In the genomic region with DNA sequence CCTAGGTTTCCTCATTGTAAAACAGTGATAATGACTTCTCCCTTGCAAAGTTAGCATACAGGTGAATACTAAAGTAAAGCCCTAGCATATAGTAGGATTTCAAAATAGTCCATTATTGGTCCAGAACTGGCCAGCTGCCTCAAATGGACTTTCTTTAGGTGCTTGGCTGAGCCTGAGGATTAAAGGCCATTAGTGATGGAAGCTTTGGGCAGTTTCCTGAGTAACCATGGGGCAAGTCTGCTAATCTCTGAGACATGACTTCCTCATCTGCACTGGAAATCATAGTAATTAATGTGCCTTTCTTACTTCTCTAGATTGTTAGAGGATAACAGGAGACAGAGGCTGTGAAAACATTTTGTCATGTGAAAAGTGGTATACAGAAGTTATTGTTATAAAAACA, we compare ENCODE assay signal across 19 cellular contexts.
"Had no signal": no experiment of that assay in that cellular context is flagged by ENCODE, and none has a peak within 500 bp of the region (broad histone marks: within the 10 kb centered on the region; RNA-seq: fewer than 3 reads in every experiment).

No MANE protein-coding gene starts in this region.

- DNase-seq: activated CD4-positive, alpha-beta T cell treated with anti-CD3 and anti-CD28 coated beads, Interleukin-2, amount 50 U/mL, for 4 hours; activated CD4-positive, CD25-positive, alpha-beta regulatory T cell treated with anti-CD3 and anti-CD28 coated beads, Interleukin-2, amount 50 U/mL, for 72 hours; activated naive CD4-positive, alpha-beta T cell treated with Interleukin-2 at 50 U/mL for 16 hours; activated naive CD8-positive, alpha-beta T cell treated with anti-CD3 and anti-CD28 coated beads, Interleukin-2, amount 50 U/mL, for 24 hours; activated T-cell treated with anti-CD3 and anti-CD28 coated beads for 4 hours; colonic mucosa; esophagus squamous epithelium; foreskin fibroblast; glutamatergic neuron; hypothalamus; left ventricle myocardium superior; nephron progenitor cell; stimulated activated naive CD8-positive, alpha-beta T cell treated with anti-CD3 and anti-CD28 coated beads, Interleukin-15, Interleukin-2, amounts not matched to agents 100 U/mL and 50 U/mL, for 24 hours; upper lobe of right lung had no signal

- H3K27ac ChIP-seq: colonic mucosa, esophagus squamous epithelium, prostate gland, suprapubic skin, upper lobe of right lung had no signal

- H3K4me3 ChIP-seq: colonic mucosa, esophagus squamous epithelium, prostate gland, suprapubic skin, upper lobe of right lung had no signal

- H3K4me1 Mint-ChIP-seq: activated naive CD8-positive, alpha-beta T cell treated with anti-CD3 and anti-CD28 coated beads, Interleukin-2, amount 50 U/mL, for 24 hours; activated T-helper 17 cell treated with anti-CD3 and anti-CD28 coated beads, Interleukin-2, amount 50 U/mL, for 72 hours had no signal

- H3K36me3 ChIP-seq: colonic mucosa, prostate gland, suprapubic skin, upper lobe of right lung had no signal

- H3K9me3 ChIP-seq: colonic mucosa, esophagus squamous epithelium, prostate gland, suprapubic skin, upper lobe of right lung had no signal

- H3K4me3 Mint-ChIP-seq: activated naive CD8-positive, alpha-beta T cell treated with anti-CD3 and anti-CD28 coated beads, Interleukin-2, amount 50 U/mL, for 24 hours; activated T-helper 17 cell treated with anti-CD3 and anti-CD28 coated beads, Interleukin-2, amount 50 U/mL, for 72 hours; nephron progenitor cell had no signal

- H3K27ac Mint-ChIP-seq: activated naive CD8-positive, alpha-beta T cell treated with anti-CD3 and anti-CD28 coated beads, Interleukin-2, amount 50 U/mL, for 24 hours; activated T-helper 17 cell treated with anti-CD3 and anti-CD28 coated beads, Interleukin-2, amount 50 U/mL, for 72 hours; nephron progenitor cell had no signal

- H3K27me3 ChIP-seq: colonic mucosa, esophagus squamous epithelium, suprapubic skin, upper lobe of right lung had no signal

- H3K4me1 ChIP-seq: colonic mucosa, prostate gland had no signal

- ATAC-seq: activated naive CD8-positive, alpha-beta T cell treated with anti-CD3 and anti-CD28 coated beads, Interleukin-2, amount 50 U/mL, for 24 hours; activated T-helper 17 cell treated with anti-CD3 and anti-CD28 coated beads, Interleukin-2, amount 50 U/mL, for 72 hours; left ventricle myocardium superior; sciatic nerve; stimulated activated naive CD8-positive, alpha-beta T cell treated with anti-CD3 and anti-CD28 coated beads, Interleukin-15, Interleukin-2, amounts not matched to agents 100 U/mL and 50 U/mL, for 24 hours; upper lobe of right lung had no signal

- FAIRE-seq: astrocyte had no signal

- H3K9me3 Mint-ChIP-seq: activated naive CD8-positive, alpha-beta T cell treated with anti-CD3 and anti-CD28 coated beads, Interleukin-2, amount 50 U/mL, for 24 hours; activated T-helper 17 cell treated with anti-CD3 and anti-CD28 coated beads, Interleukin-2, amount 50 U/mL, for 72 hours; nephron progenitor cell had no signal
